8 cellular contexts compared by ENCODE assay signal in the genomic region with DNA sequence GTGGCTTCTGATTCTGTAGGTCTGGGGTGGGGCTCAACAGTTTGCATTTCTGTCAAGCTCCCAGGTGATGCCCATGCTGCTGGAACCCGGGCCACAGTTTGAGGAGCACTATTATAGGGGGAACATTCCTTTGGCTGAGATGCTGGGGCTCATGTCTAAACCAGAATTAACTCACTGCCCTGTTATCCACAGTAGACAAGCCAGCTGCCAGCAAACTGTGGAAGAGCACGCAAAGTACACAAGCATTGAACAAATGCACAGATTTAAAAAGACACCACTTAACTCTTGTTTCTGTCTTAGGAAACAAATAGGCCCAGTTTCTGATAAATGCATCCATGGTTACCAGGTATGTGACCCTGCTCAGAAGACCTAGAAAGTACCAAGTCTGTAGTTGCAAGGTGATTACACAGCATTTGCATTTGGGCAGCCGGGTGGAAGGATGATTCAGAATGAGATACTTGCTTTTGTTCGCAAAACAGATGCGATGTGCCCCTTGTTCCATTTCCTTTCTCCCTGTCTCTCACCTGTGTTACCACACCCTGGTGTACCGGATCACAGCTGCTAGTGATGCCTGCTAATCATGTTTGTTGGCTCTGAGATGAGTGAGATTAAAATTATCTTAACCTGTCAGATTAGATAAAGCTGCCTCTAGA. TPM values are rescaled to one million over a fixed set of nuclear protein-coding genes. Genes with fewer than 3 reads are reported as not detected.
DNase-seq lines count a peak whose midpoint lies in the region; ATAC-seq and TF ChIP-seq lines count a peak whose summit lies in the region.

No MANE protein-coding gene starts in this region.

- peaks cover 69% of the 10 kb centered on the region for H3K4me1 Mint-ChIP-seq in activated CD8-positive, alpha-beta memory T cell treated with anti-CD3 and anti-CD28 coated beads, Interleukin-2, amount 10 ng/mL, durations not matched to agents 7 days and 5 days

- peak overlapping the region; percentile 22 for H3K27ac ChIP-seq in neutrophil

- no peak overlapping the region for H3K4me3 ChIP-seq in neutrophil (ENCODE audit: low read depth in 1 of 2, low read length in 1 of 2)

- CTCF ChIA-PET in activated CD8-positive, alpha-beta memory T cell treated with anti-CD3 and anti-CD28 coated beads, Interleukin-2, amount 10 ng/mL, durations not matched to agents 7 days and 5 days (lab: Charles Lee): interaction anchor here (5.6 kb wide), 1 partner anchor 13 kb away, joined by 31 read pairs; a partner anchor contains a TSS

- peak; percentile 67 for ATAC-seq in activated CD8-positive, alpha-beta memory T cell treated with anti-CD3 and anti-CD28 coated beads, Interleukin-2, amount 10 ng/mL, durations not matched to agents 7 days and 5 days
- ATAC-seq in HG02623 (IDR thresholded peaks at IDR 0.05; ENCODE audit: unreplicated experiment) (peak; percentile 75), left lobe of liver (no peak)

- H3K27ac Mint-ChIP-seq in activated CD8-positive, alpha-beta memory T cell treated with anti-CD3 and anti-CD28 coated beads, Interleukin-2, amount 10 ng/mL, durations not matched to agents 7 days and 5 days: peak overlapping the region; percentile 41

- peaks cover 65% of the 10 kb centered on the region for H3K36me3 Mint-ChIP-seq in activated CD8-positive, alpha-beta memory T cell treated with anti-CD3 and anti-CD28 coated beads, Interleukin-2, amount 10 ng/mL, durations not matched to agents 7 days and 5 days

- peak; percentile 71 for DNase-seq in activated CD8-positive, alpha-beta memory T cell treated with anti-CD3 and anti-CD28 coated beads, Interleukin-2, amount 10 ng/mL, durations not matched to agents 7 days and 5 days
- DNase-seq in activated CD8-positive, alpha-beta memory T cell treated with anti-CD3 and anti-CD28 coated beads for 24 hours: no peak
- DNase-seq in NCI-H345 treated with DMSO at 0.1 percent for 48 hours (lab: John Stamatoyannopoulos, UW; ENCODE audit: unreplicated experiment) (peak; percentile 7), NCI-H1436 treated with DMSO at 0.1 percent for 48 hours (lab: John Stamatoyannopoulos, UW) (no peak), left lobe of liver (ENCODE audit: low spot score) (no peak), H4 (ENCODE audit: low spot score) (no peak)

- no peaks in the 10 kb centered on the region for H3K9me3 ChIP-seq in neutrophil

- H3K9me3 Mint-ChIP-seq in activated CD8-positive, alpha-beta memory T cell treated with anti-CD3 and anti-CD28 coated beads, Interleukin-2, amount 10 ng/mL, durations not matched to agents 7 days and 5 days (ENCODE audit: low read depth): no peaks in the 10 kb centered on the region

- no peak for TF ChIP-seq CTCF in neutrophil (IDR thresholded peaks at IDR 0.05)

- peaks cover 68% of the 10 kb centered on the region for H3K36me3 ChIP-seq in neutrophil

- peaks cover 37% of the 10 kb centered on the region in 2 experiments for H3K4me1 ChIP-seq in neutrophil (ENCODE audit: control insufficient read depth in 1 of 2, insufficient read depth in 1 of 2, low read depth in 1 of 2, low read length in 1 of 2)

- H3K27me3 ChIP-seq in neutrophil: no peaks in the 10 kb centered on the region

- H3K27me3 Mint-ChIP-seq in activated CD8-positive, alpha-beta memory T cell treated with anti-CD3 and anti-CD28 coated beads, Interleukin-2, amount 10 ng/mL, durations not matched to agents 7 days and 5 days: no peaks in the 10 kb centered on the region

- H3K4me3 Mint-ChIP-seq in activated CD8-positive, alpha-beta memory T cell treated with anti-CD3 and anti-CD28 coated beads, Interleukin-2, amount 10 ng/mL, durations not matched to agents 7 days and 5 days: no peak overlapping the region

RNA-seq across cellular contexts. Expression of a gene that starts 12.4 kb away (rescaled TPM):
- 10 to 100 TPM; 71.3 to 74.0 TPM for total RNA-seq in activated CD8-positive, alpha-beta memory T cell treated with anti-CD3 and anti-CD28 coated beads, Interleukin-2, amount 10 ng/mL, durations not matched to agents 7 days and 5 days
- total RNA-seq in left lobe of liver: 6.6 TPM
- total RNA-seq in H4 (2014; rRNA removed; shearing (Covaris generic)): 34.4 and 45.7 TPM in 2 replicates

Comparison
In these comparisons a context has a peak if more than half of its experiments do, and no peak if none do; other contexts are left out.
1. DNase-seq: peak in activated CD8-positive, alpha-beta memory T cell treated with anti-CD3 and anti-CD28 coated beads, Interleukin-2, amount 10 ng/mL, durations not matched to agents 7 days and 5 days (single experiment) and NCI-H345 treated with DMSO at 0.1 percent for 48 hours (single experiment); none in activated CD8-positive, alpha-beta memory T cell treated with anti-CD3 and anti-CD28 coated beads for 24 hours (single experiment), NCI-H1436 treated with DMSO at 0.1 percent for 48 hours (single experiment), left lobe of liver (single experiment) and H4 (single experiment).